Comparison of ENCODE assay signal across 2 cellular contexts in genomic region chr1:206662396-206663092, GRCh38.
A peak's percentile ranks its signal among the peaks of the same experiment; 100 is the strongest.
TF ChIP-seq lines count a peak whose summit lies in the region.

No MANE protein-coding gene starts in this region.

TF ChIP-seq in Ishikawa, 13 proteins besides CTCF, POLR2A, EP300 and RAD21:
- TF ChIP-seq FOXM1 (IDR thresholded peaks at IDR 0.05; ENCODE audit: borderline replicate concordance, low read depth), result no peak
- TF ChIP-seq USF1 (IDR thresholded peaks at IDR 0.05), result 0 out of 2 replicates have a peak, but pooled peaks have one; percentile 43

TF ChIP-seq in K562, 482 proteins besides CTCF, POLR2A, EP300 and RAD21 (continues in another document):
- TF ChIP-seq HDAC1 (IDR thresholded peaks at IDR 0.05) (0 out of 4 replicates have a peak, but pooled peaks of 1 of the 2 experiments have one; percentile 9), PTRF (tag; IDR thresholded peaks at IDR 0.05) (no peak), ZNF764 (CRISPR knock-in tag; IDR thresholded peaks at IDR 0.05; ENCODE audit: low read depth) (no peak), NR4A1 (CRISPR knock-in tag; IDR thresholded peaks at IDR 0.05) (no peak), NR4A1 (tag; IDR thresholded peaks at IDR 0.05) (no peak), NFYB (IDR thresholded peaks at IDR 0.05; ENCODE audit: extremely low read depth, insufficient read length) (no peak), SMAD4 (CRISPR knock-in tag; conservative IDR thresholded peaks at IDR 0.05) (no peak), HDAC6 (IDR thresholded peaks at IDR 0.05; ENCODE audit: low read depth, low read length) (no peak), CHAMP1 (IDR thresholded peaks at IDR 0.05) (no peak), NR2C1 (IDR thresholded peaks at IDR 0.05) (no peak), NR2C1 (tag; IDR thresholded peaks at IDR 0.05) (no peak), ARID1B (IDR thresholded peaks at IDR 0.05) (peak; percentile 31; the same call in 1 of the 2 replicates), TBL1XR1 (IDR thresholded peaks at IDR 0.05; ENCODE audit: low read length in 2 of 2) (no peak), CEBPB (tag; IDR thresholded peaks at IDR 0.05) (no peak), ZNF23 (CRISPR knock-in tag; IDR thresholded peaks at IDR 0.05) (no peak), MED1 (CRISPR knock-in tag; IDR thresholded peaks at IDR 0.05; ENCODE audit: borderline replicate concordance) (no peak), CSDE1 (IDR thresholded peaks at IDR 0.05) (no peak), BACH1 (tag; IDR thresholded peaks at IDR 0.05) (no peak), TEAD1 (CRISPR knock-in tag; IDR thresholded peaks at IDR 0.05) (peak in 1 of 2 experiments; percentile 34; a peak in 1 of 4 replicates), E2F3 (CRISPR knock-in tag; IDR thresholded peaks at IDR 0.05) (no peak), ARNT (IDR thresholded peaks at IDR 0.05) (no peak), ZFX (CRISPR knock-in tag; IDR thresholded peaks at IDR 0.05) (no peak), CC2D1A (IDR thresholded peaks at IDR 0.05) (no peak), RBBP5 (IDR thresholded peaks at IDR 0.05; ENCODE audit: borderline replicate concordance, insufficient read depth, low read length, poor library complexity, severe bottlenecking) (no peak), ATF3 (IDR thresholded peaks at IDR 0.05) (peak; percentile 66; the same call in 1 of the 2 replicates), ATF3 (CRISPR knock-in tag; conservative IDR thresholded peaks at IDR 0.05) (no peak), MYC (IDR thresholded peaks at IDR 0.05; ENCODE audit: low read depth, low read length) (no peak), MYC (CRISPR knock-in tag; IDR thresholded peaks at IDR 0.05; ENCODE audit: borderline replicate concordance, low read depth) (no peak), ELF4 (CRISPR knock-in tag; IDR thresholded peaks at IDR 0.05) (no peak), XRCC3 (IDR thresholded peaks at IDR 0.05) (no peak), NR2F6 (CRISPR knock-in tag; IDR thresholded peaks at IDR 0.05) (no peak), C11orf30 (IDR thresholded peaks at IDR 0.05; ENCODE audit: low read depth) (no peak), RAD51 (IDR thresholded peaks at IDR 0.05; ENCODE audit: borderline replicate concordance, low read depth) (peak; percentile 53; the same call in 1 of the 2 replicates), TCF7L2 (IDR thresholded peaks at IDR 0.05; ENCODE audit: low read depth, low read length) (no peak), CEBPZ (IDR thresholded peaks at IDR 0.05; ENCODE audit: borderline replicate concordance, low read depth, low read length) (no peak), KAT7 (CRISPR knock-in tag; IDR thresholded peaks at IDR 0.05; ENCODE audit: borderline replicate concordance) (no peak), USF1 (CRISPR knock-in tag; IDR thresholded peaks at IDR 0.05) (peak; percentile 28; the same call in 1 of the 2 replicates), DMBX1 (CRISPR knock-in tag; IDR thresholded peaks at IDR 0.05; ENCODE audit: borderline replicate concordance) (no peak), ZNF354B (CRISPR knock-in tag; IDR thresholded peaks at IDR 0.05) (no peak), NFXL1 (CRISPR knock-in tag; IDR thresholded peaks at IDR 0.05) (no peak)
- TF ChIP-seq, protein P1, sequence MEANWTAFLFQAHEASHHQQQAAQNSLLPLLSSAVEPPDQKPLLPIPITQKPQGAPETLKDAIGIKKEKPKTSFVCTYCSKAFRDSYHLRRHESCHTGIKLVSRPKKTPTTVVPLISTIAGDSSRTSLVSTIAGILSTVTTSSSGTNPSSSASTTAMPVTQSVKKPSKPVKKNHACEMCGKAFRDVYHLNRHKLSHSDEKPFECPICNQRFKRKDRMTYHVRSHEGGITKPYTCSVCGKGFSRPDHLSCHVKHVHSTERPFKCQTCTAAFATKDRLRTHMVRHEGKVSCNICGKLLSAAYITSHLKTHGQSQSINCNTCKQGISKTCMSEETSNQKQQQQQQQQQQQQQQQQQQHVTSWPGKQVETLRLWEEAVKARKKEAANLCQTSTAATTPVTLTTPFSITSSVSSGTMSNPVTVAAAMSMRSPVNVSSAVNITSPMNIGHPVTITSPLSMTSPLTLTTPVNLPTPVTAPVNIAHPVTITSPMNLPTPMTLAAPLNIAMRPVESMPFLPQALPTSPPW (CRISPR knock-in tag; IDR thresholded peaks at IDR 0.05), result no peak
- TF ChIP-seq, protein P2, sequence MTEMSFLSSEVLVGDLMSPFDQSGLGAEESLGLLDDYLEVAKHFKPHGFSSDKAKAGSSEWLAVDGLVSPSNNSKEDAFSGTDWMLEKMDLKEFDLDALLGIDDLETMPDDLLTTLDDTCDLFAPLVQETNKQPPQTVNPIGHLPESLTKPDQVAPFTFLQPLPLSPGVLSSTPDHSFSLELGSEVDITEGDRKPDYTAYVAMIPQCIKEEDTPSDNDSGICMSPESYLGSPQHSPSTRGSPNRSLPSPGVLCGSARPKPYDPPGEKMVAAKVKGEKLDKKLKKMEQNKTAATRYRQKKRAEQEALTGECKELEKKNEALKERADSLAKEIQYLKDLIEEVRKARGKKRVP (CRISPR knock-in tag; IDR thresholded peaks at IDR 0.05), result no peak
- TF ChIP-seq, protein P3, sequence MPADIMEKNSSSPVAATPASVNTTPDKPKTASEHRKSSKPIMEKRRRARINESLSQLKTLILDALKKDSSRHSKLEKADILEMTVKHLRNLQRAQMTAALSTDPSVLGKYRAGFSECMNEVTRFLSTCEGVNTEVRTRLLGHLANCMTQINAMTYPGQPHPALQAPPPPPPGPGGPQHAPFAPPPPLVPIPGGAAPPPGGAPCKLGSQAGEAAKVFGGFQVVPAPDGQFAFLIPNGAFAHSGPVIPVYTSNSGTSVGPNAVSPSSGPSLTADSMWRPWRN (IDR thresholded peaks at IDR 0.05; ENCODE audit: low read depth), result no peak
- TF ChIP-seq, protein P4, sequence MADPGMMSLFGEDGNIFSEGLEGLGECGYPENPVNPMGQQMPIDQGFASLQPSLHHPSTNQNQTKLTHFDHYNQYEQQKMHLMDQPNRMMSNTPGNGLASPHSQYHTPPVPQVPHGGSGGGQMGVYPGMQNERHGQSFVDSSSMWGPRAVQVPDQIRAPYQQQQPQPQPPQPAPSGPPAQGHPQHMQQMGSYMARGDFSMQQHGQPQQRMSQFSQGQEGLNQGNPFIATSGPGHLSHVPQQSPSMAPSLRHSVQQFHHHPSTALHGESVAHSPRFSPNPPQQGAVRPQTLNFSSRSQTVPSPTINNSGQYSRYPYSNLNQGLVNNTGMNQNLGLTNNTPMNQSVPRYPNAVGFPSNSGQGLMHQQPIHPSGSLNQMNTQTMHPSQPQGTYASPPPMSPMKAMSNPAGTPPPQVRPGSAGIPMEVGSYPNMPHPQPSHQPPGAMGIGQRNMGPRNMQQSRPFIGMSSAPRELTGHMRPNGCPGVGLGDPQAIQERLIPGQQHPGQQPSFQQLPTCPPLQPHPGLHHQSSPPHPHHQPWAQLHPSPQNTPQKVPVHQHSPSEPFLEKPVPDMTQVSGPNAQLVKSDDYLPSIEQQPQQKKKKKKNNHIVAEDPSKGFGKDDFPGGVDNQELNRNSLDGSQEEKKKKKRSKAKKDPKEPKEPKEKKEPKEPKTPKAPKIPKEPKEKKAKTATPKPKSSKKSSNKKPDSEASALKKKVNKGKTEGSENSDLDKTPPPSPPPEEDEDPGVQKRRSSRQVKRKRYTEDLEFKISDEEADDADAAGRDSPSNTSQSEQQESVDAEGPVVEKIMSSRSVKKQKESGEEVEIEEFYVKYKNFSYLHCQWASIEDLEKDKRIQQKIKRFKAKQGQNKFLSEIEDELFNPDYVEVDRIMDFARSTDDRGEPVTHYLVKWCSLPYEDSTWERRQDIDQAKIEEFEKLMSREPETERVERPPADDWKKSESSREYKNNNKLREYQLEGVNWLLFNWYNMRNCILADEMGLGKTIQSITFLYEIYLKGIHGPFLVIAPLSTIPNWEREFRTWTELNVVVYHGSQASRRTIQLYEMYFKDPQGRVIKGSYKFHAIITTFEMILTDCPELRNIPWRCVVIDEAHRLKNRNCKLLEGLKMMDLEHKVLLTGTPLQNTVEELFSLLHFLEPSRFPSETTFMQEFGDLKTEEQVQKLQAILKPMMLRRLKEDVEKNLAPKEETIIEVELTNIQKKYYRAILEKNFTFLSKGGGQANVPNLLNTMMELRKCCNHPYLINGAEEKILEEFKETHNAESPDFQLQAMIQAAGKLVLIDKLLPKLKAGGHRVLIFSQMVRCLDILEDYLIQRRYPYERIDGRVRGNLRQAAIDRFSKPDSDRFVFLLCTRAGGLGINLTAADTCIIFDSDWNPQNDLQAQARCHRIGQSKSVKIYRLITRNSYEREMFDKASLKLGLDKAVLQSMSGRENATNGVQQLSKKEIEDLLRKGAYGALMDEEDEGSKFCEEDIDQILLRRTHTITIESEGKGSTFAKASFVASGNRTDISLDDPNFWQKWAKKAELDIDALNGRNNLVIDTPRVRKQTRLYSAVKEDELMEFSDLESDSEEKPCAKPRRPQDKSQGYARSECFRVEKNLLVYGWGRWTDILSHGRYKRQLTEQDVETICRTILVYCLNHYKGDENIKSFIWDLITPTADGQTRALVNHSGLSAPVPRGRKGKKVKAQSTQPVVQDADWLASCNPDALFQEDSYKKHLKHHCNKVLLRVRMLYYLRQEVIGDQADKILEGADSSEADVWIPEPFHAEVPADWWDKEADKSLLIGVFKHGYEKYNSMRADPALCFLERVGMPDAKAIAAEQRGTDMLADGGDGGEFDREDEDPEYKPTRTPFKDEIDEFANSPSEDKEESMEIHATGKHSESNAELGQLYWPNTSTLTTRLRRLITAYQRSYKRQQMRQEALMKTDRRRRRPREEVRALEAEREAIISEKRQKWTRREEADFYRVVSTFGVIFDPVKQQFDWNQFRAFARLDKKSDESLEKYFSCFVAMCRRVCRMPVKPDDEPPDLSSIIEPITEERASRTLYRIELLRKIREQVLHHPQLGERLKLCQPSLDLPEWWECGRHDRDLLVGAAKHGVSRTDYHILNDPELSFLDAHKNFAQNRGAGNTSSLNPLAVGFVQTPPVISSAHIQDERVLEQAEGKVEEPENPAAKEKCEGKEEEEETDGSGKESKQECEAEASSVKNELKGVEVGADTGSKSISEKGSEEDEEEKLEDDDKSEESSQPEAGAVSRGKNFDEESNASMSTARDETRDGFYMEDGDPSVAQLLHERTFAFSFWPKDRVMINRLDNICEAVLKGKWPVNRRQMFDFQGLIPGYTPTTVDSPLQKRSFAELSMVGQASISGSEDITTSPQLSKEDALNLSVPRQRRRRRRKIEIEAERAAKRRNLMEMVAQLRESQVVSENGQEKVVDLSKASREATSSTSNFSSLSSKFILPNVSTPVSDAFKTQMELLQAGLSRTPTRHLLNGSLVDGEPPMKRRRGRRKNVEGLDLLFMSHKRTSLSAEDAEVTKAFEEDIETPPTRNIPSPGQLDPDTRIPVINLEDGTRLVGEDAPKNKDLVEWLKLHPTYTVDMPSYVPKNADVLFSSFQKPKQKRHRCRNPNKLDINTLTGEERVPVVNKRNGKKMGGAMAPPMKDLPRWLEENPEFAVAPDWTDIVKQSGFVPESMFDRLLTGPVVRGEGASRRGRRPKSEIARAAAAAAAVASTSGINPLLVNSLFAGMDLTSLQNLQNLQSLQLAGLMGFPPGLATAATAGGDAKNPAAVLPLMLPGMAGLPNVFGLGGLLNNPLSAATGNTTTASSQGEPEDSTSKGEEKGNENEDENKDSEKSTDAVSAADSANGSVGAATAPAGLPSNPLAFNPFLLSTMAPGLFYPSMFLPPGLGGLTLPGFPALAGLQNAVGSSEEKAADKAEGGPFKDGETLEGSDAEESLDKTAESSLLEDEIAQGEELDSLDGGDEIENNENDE (IDR thresholded peaks at IDR 0.05; ENCODE audit: low read depth, low read length), result no peak
